In the genomic region with DNA sequence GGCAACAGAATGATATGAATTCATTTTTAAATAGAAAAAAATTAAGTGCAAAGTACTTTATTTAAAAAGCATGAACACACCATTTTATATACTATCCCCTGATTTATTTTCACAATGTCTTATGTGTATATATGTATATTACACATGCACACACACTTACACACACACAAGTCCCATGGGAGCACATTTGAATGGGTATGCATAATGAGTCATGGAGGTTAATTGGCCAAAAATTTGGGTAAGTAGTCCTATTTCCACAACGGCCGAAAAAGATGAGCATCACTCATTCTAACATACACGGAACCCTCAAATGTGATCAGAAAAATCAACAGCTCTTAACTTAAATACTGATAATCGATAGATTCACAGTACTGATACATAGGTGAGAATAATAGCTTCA, we compare ENCODE assay signal across 25 cellular contexts.
"Had no signal": no experiment of that assay in that cellular context is flagged by ENCODE, and none has a peak within 500 bp of the region (broad histone marks: within the 10 kb centered on the region; RNA-seq: fewer than 3 reads in every experiment).

No MANE protein-coding gene starts in this region.

- H3K4me3 ChIP-seq: esophagus muscularis mucosa, lung, upper lobe of right lung had no signal

- H3K4me1 Mint-ChIP-seq: activated CD4-positive, alpha-beta T cell treated with anti-CD3 and anti-CD28 coated beads, Interleukin-2, amount 10 ng/mL, durations not matched to agents 7 days and 5 days; activated naive CD8-positive, alpha-beta T cell treated with anti-CD3 and anti-CD28 coated beads, Interleukin-2, amount 10 ng/mL, durations not matched to agents 7 days and 5 days; mesothelial cell of epicardium had no signal

- FAIRE-seq: islet of Langerhans had no signal

- H3K36me3 ChIP-seq: esophagus muscularis mucosa, upper lobe of right lung had no signal

- H3K27ac Mint-ChIP-seq: activated CD4-positive, alpha-beta T cell treated with anti-CD3 and anti-CD28 coated beads, Interleukin-2, amount 10 ng/mL, durations not matched to agents 7 days and 5 days; activated CD8-positive, alpha-beta T cell treated with anti-CD3 and anti-CD28 coated beads, Interleukin-2, amount 10 ng/mL, durations not matched to agents 7 days and 5 days; activated naive CD8-positive, alpha-beta T cell treated with anti-CD3 and anti-CD28 coated beads, Interleukin-2, amount 10 ng/mL, durations not matched to agents 7 days and 5 days; activated T-cell treated with anti-CD3 and anti-CD28 coated beads, Interleukin-2, amount 50 U/mL, for 24 hours; activated T-helper 2 cell treated with anti-CD3 and anti-CD28 coated beads, Interferon-gamma antibody, Interleukin-2, Interleukin-4, amounts not matched to agents 10 μg/mL and 5 μg/mL and 100 μg/mL, durations not matched to agents 14 hours and 24 hours and 36 hours; dendritic cell treated with granulocyte-macrophage colony-stimulating factor and Interleukin-4, amounts not matched to agents 40 ng/mL and 50 ng/mL, for 4 days; mesothelial cell of epicardium; natural killer cell treated with Interleukin-12 subunit alpha and Interleukin-12 subunit beta and Interleukin-15 and Interleukin-18, amount 100 ng/mL, for 72 hours had no signal

- DNase-seq: activated CD4-positive, alpha-beta T cell treated with anti-CD3 and anti-CD28 coated beads, Interleukin-2, amount 10 ng/mL, durations not matched to agents 7 days and 5 days; activated CD8-positive, alpha-beta T cell treated with anti-CD3 and anti-CD28 coated beads, Interleukin-2, amount 10 ng/mL, durations not matched to agents 7 days and 5 days; activated naive CD4-positive, alpha-beta T cell treated with Interleukin-2 at 50 U/mL for 16 hours; activated naive CD8-positive, alpha-beta T cell treated with anti-CD3 and anti-CD28 coated beads, Interleukin-2, amount 10 ng/mL, durations not matched to agents 7 days and 5 days; activated T-cell treated with anti-CD3 and anti-CD28 coated beads, Interleukin-2, amount 50 U/mL, for 24 hours; anterior cingulate cortex; effector CD8-positive, alpha-beta T cell; foreskin keratinocyte; glutamatergic neuron; hippocampal formation; retina; stimulated activated CD4-positive, alpha-beta T cell treated with anti-CD3 and anti-CD28 coated beads, Interleukin-12 subunit alpha, Interleukin-12 subunit beta, amount 100 ng/mL, for 4 hours; stimulated activated CD4-positive, alpha-beta T cell treated with anti-CD3 and anti-CD28 coated beads, Interleukin-1b, Interleukin-23, amount 100 ng/mL, for 48 hours; stimulated activated CD8-positive, alpha-beta memory T cell treated with anti-CD3 and anti-CD28 coated beads, Interleukin-4, amount 100 ng/mL, for 48 hours; stimulated activated naive CD4-positive, alpha-beta T cell; T1000; upper lobe of right lung had no signal

- H3K27ac ChIP-seq: esophagus muscularis mucosa, foreskin keratinocyte, upper lobe of right lung had no signal

- H3K9me3 Mint-ChIP-seq: activated CD4-positive, alpha-beta T cell treated with anti-CD3 and anti-CD28 coated beads, Interleukin-2, amount 10 ng/mL, durations not matched to agents 7 days and 5 days; activated naive CD8-positive, alpha-beta T cell treated with anti-CD3 and anti-CD28 coated beads, Interleukin-2, amount 10 ng/mL, durations not matched to agents 7 days and 5 days; activated T-cell treated with anti-CD3 and anti-CD28 coated beads, Interleukin-2, amount 50 U/mL, for 24 hours; activated T-helper 2 cell treated with anti-CD3 and anti-CD28 coated beads, Interferon-gamma antibody, Interleukin-2, Interleukin-4, amounts not matched to agents 10 μg/mL and 5 μg/mL and 100 μg/mL, durations not matched to agents 14 hours and 24 hours and 36 hours; dendritic cell treated with granulocyte-macrophage colony-stimulating factor and Interleukin-4, amounts not matched to agents 40 ng/mL and 50 ng/mL, for 4 days; natural killer cell treated with Interleukin-12 subunit alpha and Interleukin-12 subunit beta and Interleukin-15 and Interleukin-18, amount 100 ng/mL, for 72 hours had no signal

- H3K36me3 Mint-ChIP-seq: activated naive CD8-positive, alpha-beta T cell treated with anti-CD3 and anti-CD28 coated beads, Interleukin-2, amount 10 ng/mL, durations not matched to agents 7 days and 5 days; mesothelial cell of epicardium; natural killer cell treated with Interleukin-12 subunit alpha and Interleukin-12 subunit beta and Interleukin-15 and Interleukin-18, amount 100 ng/mL, for 72 hours had no signal

- H3K4me1 ChIP-seq: esophagus muscularis mucosa, upper lobe of right lung had no signal

- H3K9me3 ChIP-seq: esophagus muscularis mucosa, upper lobe of right lung had no signal

- ATAC-seq: activated CD4-positive, CD25-positive, alpha-beta regulatory T cell treated with anti-CD3 and anti-CD28 coated beads, Interleukin-2, amount 50 U/mL, for 24 hours; activated CD8-positive, alpha-beta T cell treated with anti-CD3 and anti-CD28 coated beads, Interleukin-2, amount 10 ng/mL, durations not matched to agents 7 days and 5 days; foreskin keratinocyte; natural killer cell treated with Interleukin-12 subunit alpha and Interleukin-12 subunit beta and Interleukin-15 and Interleukin-18, amount 100 ng/mL, for 72 hours; upper lobe of right lung had no signal

- H3K27me3 Mint-ChIP-seq: activated T-cell treated with anti-CD3 and anti-CD28 coated beads, Interleukin-2, amount 50 U/mL, for 24 hours; dendritic cell treated with granulocyte-macrophage colony-stimulating factor and Interleukin-4, amounts not matched to agents 40 ng/mL and 50 ng/mL, for 4 days had no signal

- H3K27me3 ChIP-seq: esophagus muscularis mucosa, foreskin keratinocyte, upper lobe of right lung had no signal

- H3K4me3 Mint-ChIP-seq: activated CD4-positive, alpha-beta T cell treated with anti-CD3 and anti-CD28 coated beads, Interleukin-2, amount 10 ng/mL, durations not matched to agents 7 days and 5 days; activated CD8-positive, alpha-beta T cell treated with anti-CD3 and anti-CD28 coated beads, Interleukin-2, amount 10 ng/mL, durations not matched to agents 7 days and 5 days; activated naive CD8-positive, alpha-beta T cell treated with anti-CD3 and anti-CD28 coated beads, Interleukin-2, amount 10 ng/mL, durations not matched to agents 7 days and 5 days; activated T-cell treated with anti-CD3 and anti-CD28 coated beads, Interleukin-2, amount 50 U/mL, for 24 hours; dendritic cell treated with granulocyte-macrophage colony-stimulating factor and Interleukin-4, amounts not matched to agents 40 ng/mL and 50 ng/mL, for 4 days; mesothelial cell of epicardium; natural killer cell treated with Interleukin-12 subunit alpha and Interleukin-12 subunit beta and Interleukin-15 and Interleukin-18, amount 100 ng/mL, for 72 hours had no signal
